Comparison of ENCODE assay signal across 8 cellular contexts in the genomic region with DNA sequence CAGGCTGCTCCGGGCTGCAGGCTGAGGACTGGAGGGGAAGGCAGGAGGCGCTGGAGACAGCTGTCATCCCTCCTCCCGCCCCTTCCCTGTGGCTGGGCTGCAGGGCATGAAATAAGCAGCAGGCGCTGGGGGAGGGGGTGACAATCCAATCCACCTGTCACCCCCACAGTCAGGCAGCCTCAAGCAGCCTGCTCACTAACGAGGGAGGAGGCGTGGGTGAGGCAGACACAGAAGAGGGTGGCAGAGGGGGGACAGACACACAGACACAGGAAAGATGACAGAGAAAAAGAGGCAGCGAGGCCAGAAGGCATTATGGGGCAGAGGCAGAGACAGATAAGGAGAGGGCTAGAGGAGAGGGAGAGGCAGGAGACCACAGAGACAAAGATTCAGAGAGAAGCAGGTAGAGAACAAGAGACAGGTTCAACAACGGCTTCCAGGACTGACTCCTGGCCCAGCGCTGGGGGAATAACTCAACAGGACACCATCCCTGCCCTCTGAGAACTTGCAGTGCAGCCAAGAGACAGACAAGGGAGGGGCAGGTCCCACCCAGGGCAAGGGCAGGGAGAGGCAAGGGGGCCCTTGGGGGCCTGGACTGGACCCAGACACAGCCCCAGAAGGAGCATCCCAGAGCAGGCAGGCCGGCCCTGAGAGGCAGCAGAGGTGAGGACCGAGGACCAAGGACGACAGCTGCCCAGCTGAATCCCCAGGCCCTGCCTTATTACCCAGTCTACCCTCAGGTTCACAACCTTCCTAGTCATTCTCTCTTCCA. TPM values are rescaled to one million over a fixed set of nuclear protein-coding genes. Genes with fewer than 3 reads are reported as not detected.
A peak's percentile ranks its signal among the peaks of the same experiment; 100 is the strongest.
DNase-seq lines count a peak whose midpoint lies in the region; ATAC-seq and TF ChIP-seq lines count a peak whose summit lies in the region.

No MANE protein-coding gene starts in this region.

- no TSS peak for BruUV-seq in OCI-LY7 (replicated peaks; lab: Mats Ljungman, UMichigan)

- H4K20me1 ChIP-seq in OCI-LY7 (ENCODE audit: insufficient read depth, low read length), result peaks cover 5% of the 10 kb centered on the region; the same call in 1 of the 2 replicates

- peak overlapping the region; percentile 58 for H3K4me3 Mint-ChIP-seq in activated naive CD8-positive, alpha-beta T cell treated with anti-CD3 and anti-CD28 coated beads for 36 hours

- peak; percentile 14 for ATAC-seq in HG03342 (IDR thresholded peaks at IDR 0.05; ENCODE audit: unreplicated experiment)

- H3K79me2 ChIP-seq in OCI-LY7 (ENCODE audit: insufficient read depth, low read depth, low read length), result peaks cover 97% of the 10 kb centered on the region

- no peaks in the 10 kb centered on the region for H3K27me3 Mint-ChIP-seq in activated naive CD8-positive, alpha-beta T cell treated with anti-CD3 and anti-CD28 coated beads for 36 hours

- H3K36me3 ChIP-seq in OCI-LY7 (ENCODE audit: insufficient read depth, low read length), result peaks cover 64% of the 10 kb centered on the region
- peaks cover 2% of the 10 kb centered on the region for H3K36me3 ChIP-seq in iPS-15b (ENCODE audit: control insufficient read depth, insufficient read depth, low read length)

- DNase-seq in NCI-H2196 (lab: John Stamatoyannopoulos, UW; ENCODE audit: unreplicated experiment), result peak; percentile 54
- no peak for DNase-seq in NCI-H2196 treated with DMSO at 0.1 percent for 48 hours (lab: John Stamatoyannopoulos, UW; ENCODE audit: unreplicated experiment)
- DNase-seq in OCI-LY7 (ENCODE audit: low spot score), result peak; percentile 67
- peak; percentile 58 for DNase-seq in activated naive CD8-positive, alpha-beta T cell treated with anti-CD3 and anti-CD28 coated beads for 36 hours
- peak; percentile 57 for DNase-seq in stimulated activated CD4-positive, alpha-beta T cell treated with anti-CD3 and anti-CD28 coated beads, Interleukin-15, amount 100 ng/mL, for 24 hours
- DNase-seq in kidney glomerular epithelial cell (lab: John Stamatoyannopoulos, UW), result no peak

- peak overlapping the region; percentile 76 for H3K27ac Mint-ChIP-seq in activated naive CD8-positive, alpha-beta T cell treated with anti-CD3 and anti-CD28 coated beads for 36 hours

- H3K9me2 ChIP-seq in OCI-LY7 (ENCODE audit: insufficient read depth, low read length), result no peaks in the 10 kb centered on the region

- no peaks in the 10 kb centered on the region for H3K9me3 Mint-ChIP-seq in activated naive CD8-positive, alpha-beta T cell treated with anti-CD3 and anti-CD28 coated beads for 36 hours

- peak overlapping the region; percentile 16 for H3K9ac ChIP-seq in iPS-15b (ENCODE audit: low read depth, low read length)

- peak overlapping the region; percentile 91 for H3K4me2 ChIP-seq in OCI-LY7 (ENCODE audit: low read length)

- H3K36me3 Mint-ChIP-seq in activated naive CD8-positive, alpha-beta T cell treated with anti-CD3 and anti-CD28 coated beads for 36 hours, result peaks cover 14% of the 10 kb centered on the region

- H3K4me3 ChIP-seq in OCI-LY7 (ENCODE audit: low read depth, low read length, poor library complexity, severe bottlenecking) (peak overlapping the region; percentile 98), iPS-15b (ENCODE audit: low read depth, low read length) (no peak overlapping the region)

- H3K4me1 Mint-ChIP-seq in activated naive CD8-positive, alpha-beta T cell treated with anti-CD3 and anti-CD28 coated beads for 36 hours, result peaks cover 81% of the 10 kb centered on the region

- intact Hi-C loops in OCI-LY7 (cut with micrococcal nuclease; ENCODE audit: unreplicated experiment), result loop anchor here (2.0 kb wide), 1 partner anchor 15 kb away; no protein-coding TSS in a partner anchor

- no peaks in the 10 kb centered on the region for H3K27me3 ChIP-seq in iPS-15b (ENCODE audit: control insufficient read depth, insufficient read depth, low read length)

- H3K9me3 ChIP-seq in OCI-LY7 (ENCODE audit: low read length), result no peaks in the 10 kb centered on the region
- no peaks in the 10 kb centered on the region for H3K9me3 ChIP-seq in iPS-15b (ENCODE audit: control insufficient read depth, insufficient read depth, low read length)

- TF ChIP-seq CTCF in OCI-LY7 (conservative IDR thresholded peaks at IDR 0.05; ENCODE audit: low read length), result no peak; the same call in 1 of the 2 replicates

- CTCF ChIA-PET in OCI-LY7 (lab: Charles Lee; ENCODE audit: unreplicated experiment), result interaction anchor here (0.6 to 4.0 kb wide), 5 partner anchors 9 to 32 kb away, joined by 3 to 27 read pairs (median 6); a partner anchor contains a TSS

- POLR2A ChIA-PET in OCI-LY7 (lab: Charles Lee), result interaction anchor here (1.1 to 7.1 kb wide), 6 partner anchors 12 to 66 kb away, joined by 3 to 179 read pairs (median 4); a partner anchor contains a TSS

- H3K27ac ChIP-seq in OCI-LY7 (ENCODE audit: low read depth, low read length, poor library complexity, severe bottlenecking), result peak overlapping the region; percentile 98

- no peak overlapping the region for H2AFZ ChIP-seq in OCI-LY7 (ENCODE audit: low read length)

- peaks cover 93% of the 10 kb centered on the region for H3K4me1 ChIP-seq in OCI-LY7 (ENCODE audit: insufficient read depth, low read length, poor library complexity, severe bottlenecking)
- H3K4me1 ChIP-seq in iPS-15b (ENCODE audit: control insufficient read depth, insufficient read depth, low read length), result peaks cover 35% of the 10 kb centered on the region

RNA-seq across cellular contexts. Expression of a gene that starts 11.2 kb away (rescaled TPM):
- total RNA-seq in OCI-LY7 (2014; rRNA removed; shearing (Covaris generic)), result 23.4 and 42.7 TPM in 2 replicates
- total RNA-seq in OCI-LY7 (2022), result 92.3 and 101 TPM in 2 replicates
- 10 to 100 TPM; 25.7 to 27.8 TPM for total RNA-seq in activated naive CD8-positive, alpha-beta T cell treated with anti-CD3 and anti-CD28 coated beads for 36 hours

Comparison
In these comparisons a context has a peak if more than half of its experiments do, and no peak if none do; other contexts are left out.
1. DNase-seq: peak in NCI-H2196 (single experiment), OCI-LY7 (single experiment), activated naive CD8-positive, alpha-beta T cell treated with anti-CD3 and anti-CD28 coated beads for 36 hours (single experiment) and stimulated activated CD4-positive, alpha-beta T cell treated with anti-CD3 and anti-CD28 coated beads, Interleukin-15, amount 100 ng/mL, for 24 hours (single experiment); none in NCI-H2196 treated with DMSO at 0.1 percent for 48 hours (single experiment) and kidney glomerular epithelial cell (single experiment).